ENCODE assay signal across 8 cellular contexts in the genomic region with DNA sequence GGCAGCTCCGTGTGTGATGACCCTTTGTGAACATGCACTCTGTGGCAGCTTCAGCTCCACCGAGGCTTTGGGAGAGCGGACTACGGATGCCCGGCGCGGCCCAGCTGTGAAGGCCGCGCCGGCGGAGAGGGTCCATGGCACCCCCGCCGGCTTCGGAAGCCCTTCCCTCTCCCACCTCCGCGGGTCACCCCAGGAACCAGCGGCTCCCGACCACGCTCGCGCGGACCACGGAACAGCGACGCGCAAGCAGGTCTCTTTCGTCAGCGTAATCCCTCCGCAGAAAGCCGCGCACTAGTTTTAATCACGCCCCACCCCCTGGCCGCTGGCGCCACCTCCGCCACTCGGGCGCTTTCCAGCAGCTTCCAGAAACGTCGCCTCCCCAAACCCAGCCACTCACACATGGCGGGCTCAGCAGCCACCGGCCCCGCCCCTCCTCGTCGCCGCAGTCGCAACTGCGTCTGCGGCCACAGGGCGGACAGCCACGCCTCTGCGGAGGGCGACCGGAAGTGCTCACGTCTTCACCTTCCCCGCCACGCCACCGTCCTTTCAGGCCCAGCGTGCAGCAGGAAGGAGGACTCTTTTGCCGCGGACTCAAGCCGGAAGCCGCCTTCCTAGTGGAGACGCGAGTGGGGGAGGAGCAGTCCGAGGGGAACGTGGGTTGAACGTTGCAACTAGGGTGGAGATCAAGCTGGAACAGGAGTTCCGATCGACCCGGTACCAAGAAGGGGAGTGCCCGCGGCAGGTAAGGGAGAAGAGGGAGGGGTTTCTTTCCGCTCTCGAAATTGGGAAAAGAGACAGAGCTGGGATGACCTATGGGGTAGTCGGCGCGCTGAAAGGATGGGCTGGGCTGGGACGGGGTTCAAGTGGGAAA. TPM values are rescaled to one million over a fixed set of nuclear protein-coding genes. Genes with fewer than 3 reads are reported as not detected.
DNase-seq lines count a peak whose midpoint lies in the region; ATAC-seq, FAIRE-seq and TF ChIP-seq lines count a peak whose summit lies in the region.

TSS of gene USPL1 (plus strand) at position 606 of the 871 bp plus-strand sequence. CDS start 3,221 bp downstream, outside the sequence.

- H3K27me3 ChIP-seq in Caco-2 (replicated peaks; ENCODE audit: control insufficient read depth, insufficient read depth, low read length), result no peaks in the 10 kb centered on the region

- H3K4me3 Mint-ChIP-seq in Caco-2 (ENCODE audit: unreplicated experiment), result no peak within 1 kb of the TSS
- H3K4me3 Mint-ChIP-seq in activated CD8-positive, alpha-beta memory T cell treated with anti-CD3 and anti-CD28 coated beads, Interleukin-2, amount 10 ng/mL, durations not matched to agents 7 days and 5 days, result no peak within 1 kb of the TSS

- H3K9me3 Mint-ChIP-seq in Caco-2 (ENCODE audit: unreplicated experiment), result no peaks in the 10 kb centered on the region
- no peaks in the 10 kb centered on the region for H3K9me3 Mint-ChIP-seq in activated CD8-positive, alpha-beta memory T cell treated with anti-CD3 and anti-CD28 coated beads, Interleukin-2, amount 10 ng/mL, durations not matched to agents 7 days and 5 days (ENCODE audit: low read depth)

- H3K27ac ChIP-seq in mesodermal cell (ENCODE audit: low read depth, low read length, severe bottlenecking), result peak within 1 kb of the TSS; percentile 99

- H3K4me3 ChIP-seq in Caco-2 (ENCODE audit: low read depth, low read length) (peak within 1 kb of the TSS; percentile 61), mesodermal cell (ENCODE audit: extremely low read depth, insufficient read depth, low read length, poor library complexity, severe bottlenecking) (peak within 1 kb of the TSS; percentile 89)

- no peak for TF ChIP-seq CTCF in Caco-2 (IDR thresholded peaks at IDR 0.05; ENCODE audit: insufficient read depth in 1 of 2, low read depth in 1 of 2, low read length in 1 of 2, severe bottlenecking in 1 of 2, unreplicated experiment in 1 of 2)

- 0 out of 2 replicates have a peak, but pooled peaks cover 8% of the 10 kb centered on the region for H3K4me1 ChIP-seq in Caco-2
- H3K4me1 ChIP-seq in mesodermal cell (ENCODE audit: control insufficient read depth, insufficient read depth, low read length, poor library complexity, severe bottlenecking), result peaks cover 4% of the 10 kb centered on the region

- POLR2A ChIA-PET in Caco-2 (lab: Charles Lee), result interaction anchor here (0.5 to 1.1 kb wide), 10 partner anchors 22 to 950 kb away, joined by 3 to 15 read pairs (median 3); partner anchors contain the start of gene HMGB1

- WGBS in mesodermal cell (ENCODE audit: insufficient coverage in 2 of 2), 2 experiments, result 0% methylated on average over 57 to 69 of the region's 78 CpGs

- no peaks in the 10 kb centered on the region for H3K36me3 ChIP-seq in Caco-2 (ENCODE audit: control insufficient read depth, insufficient read depth, low read length)
- H3K36me3 ChIP-seq in mesodermal cell (ENCODE audit: control insufficient read depth, insufficient read depth, low read length), result peaks cover 3% of the 10 kb centered on the region

- H3K4me1 Mint-ChIP-seq in Caco-2 (ENCODE audit: low read depth, unreplicated experiment), result no peaks in the 10 kb centered on the region
- peaks cover 27% of the 10 kb centered on the region for H3K4me1 Mint-ChIP-seq in activated CD8-positive, alpha-beta memory T cell treated with anti-CD3 and anti-CD28 coated beads, Interleukin-2, amount 10 ng/mL, durations not matched to agents 7 days and 5 days

- FAIRE-seq in HTR-8/SVneo (lab: Jason Lieb, UNC) (peak; percentile 97), endometrium (lab: Jason Lieb, UNC) (peak; percentile 98)

- BruUV-seq in Caco-2 (replicated peaks; lab: Mats Ljungman, UMichigan), result TSS peak; percentile 4

- peak; percentile 99 for DNase-seq in Caco-2
- DNase-seq in HTR-8/SVneo (ENCODE audit: insufficient read length, low spot score), result peak; percentile 83
- DNase-seq in NOMO-1 treated with dmso at 0.1 percent for 144 hours (lab: John Stamatoyannopoulos, UW; ENCODE audit: unreplicated experiment), result peak; percentile 100
- DNase-seq in activated CD8-positive, alpha-beta memory T cell treated with anti-CD3 and anti-CD28 coated beads, Interleukin-2, amount 10 ng/mL, durations not matched to agents 7 days and 5 days, result peak; percentile 99
- DNase-seq in stimulated activated CD8-positive, alpha-beta memory T cell treated with anti-CD3 and anti-CD28 coated beads, Interleukin-15, amount 100 ng/mL, for 4 hours (ENCODE audit: low read depth in 2 of 2), result peak; percentile 98 to 99

- peaks cover under 1% of the 10 kb centered on the region for H3K36me3 Mint-ChIP-seq in Caco-2 (ENCODE audit: insufficient read depth, unreplicated experiment)
- H3K36me3 Mint-ChIP-seq in activated CD8-positive, alpha-beta memory T cell treated with anti-CD3 and anti-CD28 coated beads, Interleukin-2, amount 10 ng/mL, durations not matched to agents 7 days and 5 days, result peaks cover 18% of the 10 kb centered on the region

- intact Hi-C loops in Caco-2 (cut with micrococcal nuclease; ENCODE audit: unreplicated experiment), result loop anchor here (1.0 to 5.0 kb wide), 4 partner anchors 56 to 195 kb away; partner anchors contain the start of gene UBE2L5

- CTCF ChIA-PET in Caco-2 (lab: Charles Lee), result interaction anchor here (0.5 to 1.3 kb wide), 4 partner anchors 36 to 300 kb away, joined by 3 to 7 read pairs (median 4); partner anchors contain the start of gene HMGB1
- CTCF ChIA-PET in activated CD8-positive, alpha-beta memory T cell treated with anti-CD3 and anti-CD28 coated beads, Interleukin-2, amount 10 ng/mL, durations not matched to agents 7 days and 5 days (lab: Charles Lee), result interaction anchor here (0.9 to 2.2 kb wide), 7 partner anchors 10 to 248 kb away, joined by 3 to 13 read pairs (median 4); no protein-coding TSS in a partner anchor

- peak; percentile 78 for ATAC-seq in GM21367 (IDR thresholded peaks at IDR 0.05; ENCODE audit: unreplicated experiment)
- ATAC-seq in activated CD8-positive, alpha-beta memory T cell treated with anti-CD3 and anti-CD28 coated beads, Interleukin-2, amount 10 ng/mL, durations not matched to agents 7 days and 5 days, result peak; percentile 88

- no peak within 1 kb of the TSS for H3K27ac Mint-ChIP-seq in Caco-2 (ENCODE audit: unreplicated experiment)
- no peak within 1 kb of the TSS for H3K27ac Mint-ChIP-seq in activated CD8-positive, alpha-beta memory T cell treated with anti-CD3 and anti-CD28 coated beads, Interleukin-2, amount 10 ng/mL, durations not matched to agents 7 days and 5 days

- H3K9me3 ChIP-seq in Caco-2 (no peaks in the 10 kb centered on the region), mesodermal cell (ENCODE audit: control insufficient read depth, low read length) (no peaks in the 10 kb centered on the region)

- no peaks in the 10 kb centered on the region for H3K27me3 Mint-ChIP-seq in Caco-2 (ENCODE audit: insufficient read depth, unreplicated experiment)
- H3K27me3 Mint-ChIP-seq in activated CD8-positive, alpha-beta memory T cell treated with anti-CD3 and anti-CD28 coated beads, Interleukin-2, amount 10 ng/mL, durations not matched to agents 7 days and 5 days, result no peaks in the 10 kb centered on the region

RNA-seq across cellular contexts. Expression of gene USPL1, which starts in this region (rescaled TPM):
- 23.4 and 26.7 TPM in 2 replicates for total RNA-seq in Caco-2 (2022)
- total RNA-seq in activated CD8-positive, alpha-beta memory T cell treated with anti-CD3 and anti-CD28 coated beads, Interleukin-2, amount 10 ng/mL, durations not matched to agents 7 days and 5 days, result 10 to 100 TPM; 19.9 to 23.4 TPM
- 23.0 TPM for polyA plus RNA-seq in mesodermal cell (2013, experiment 1 of 2)
- polyA plus RNA-seq in mesodermal cell (2013, experiment 2 of 2), result 24.5 TPM

Comparison
In these comparisons a context has a peak if more than half of its experiments do, and no peak if none do; other contexts are left out.
1. Peak in every context shown above with its lines: DNase-seq, ATAC-seq, H3K4me3 ChIP-seq and H3K27ac ChIP-seq.